1 cellular context compared by ENCODE assay signal in the genomic region with DNA sequence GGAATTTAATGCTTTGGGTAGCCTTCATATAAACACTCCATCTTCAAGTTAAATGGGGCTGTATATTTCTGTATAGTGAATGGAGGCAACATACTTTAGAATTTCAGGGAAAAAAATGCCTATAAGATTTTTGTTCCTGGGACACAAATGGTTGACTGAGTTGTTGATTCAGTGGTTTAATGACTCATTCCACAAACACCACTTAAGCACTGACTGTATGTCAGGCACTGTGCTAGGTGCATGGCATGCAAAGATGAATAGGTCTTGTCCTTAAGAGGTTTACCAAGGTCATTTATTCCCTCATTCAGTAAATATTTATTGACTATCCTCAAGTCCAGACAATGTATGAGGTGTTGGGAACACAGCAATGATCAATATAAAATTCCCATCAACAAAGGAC.
TF ChIP-seq lines count a peak whose summit lies in the region.

No MANE protein-coding gene starts in this region.

TF ChIP-seq in HEK293, 187 proteins besides CTCF, POLR2A, EP300 and RAD21 (continued from another document):
- TF ChIP-seq, protein P1, sequence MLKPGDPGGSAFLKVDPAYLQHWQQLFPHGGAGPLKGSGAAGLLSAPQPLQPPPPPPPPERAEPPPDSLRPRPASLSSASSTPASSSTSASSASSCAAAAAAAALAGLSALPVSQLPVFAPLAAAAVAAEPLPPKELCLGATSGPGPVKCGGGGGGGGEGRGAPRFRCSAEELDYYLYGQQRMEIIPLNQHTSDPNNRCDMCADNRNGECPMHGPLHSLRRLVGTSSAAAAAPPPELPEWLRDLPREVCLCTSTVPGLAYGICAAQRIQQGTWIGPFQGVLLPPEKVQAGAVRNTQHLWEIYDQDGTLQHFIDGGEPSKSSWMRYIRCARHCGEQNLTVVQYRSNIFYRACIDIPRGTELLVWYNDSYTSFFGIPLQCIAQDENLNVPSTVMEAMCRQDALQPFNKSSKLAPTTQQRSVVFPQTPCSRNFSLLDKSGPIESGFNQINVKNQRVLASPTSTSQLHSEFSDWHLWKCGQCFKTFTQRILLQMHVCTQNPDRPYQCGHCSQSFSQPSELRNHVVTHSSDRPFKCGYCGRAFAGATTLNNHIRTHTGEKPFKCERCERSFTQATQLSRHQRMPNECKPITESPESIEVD (tag by site-specific recombination; IDR thresholded peaks at IDR 0.05): no peak
